In genomic region chr3:73623996-73624362, GRCh38 we compare ENCODE assay signal across 8 cellular contexts. TPM values are rescaled to one million over a fixed set of nuclear protein-coding genes. Genes with fewer than 3 reads are reported as not detected.
DNase-seq lines count a peak whose midpoint lies in the region; ATAC-seq and TF ChIP-seq lines count a peak whose summit lies in the region.

No MANE protein-coding gene starts in this region.

- H3K36me3 Mint-ChIP-seq in activated CD4-positive, alpha-beta T cell treated with anti-CD3 and anti-CD28 coated beads, Interleukin-2, amount 10 ng/mL, durations not matched to agents 7 days and 5 days (ENCODE audit: low read depth), result no peaks in the 10 kb centered on the region
- no peaks in the 10 kb centered on the region for H3K36me3 Mint-ChIP-seq in stimulated activated effector memory CD8-positive, alpha-beta T cell treated with anti-CD3 and anti-CD28 coated beads, Interleukin-12 subunit alpha, Interleukin-12 subunit beta, amount 100 ng/mL, for 72 hours

- in situ Hi-C loops in gastrocnemius medialis (cut with MboI; ENCODE audit: low sequenced_read_pairs in 4 of 4), result loop anchor here in 2 of 4 donors (10.0 kb wide), 1 partner anchor 221 kb away; no protein-coding TSS in a partner anchor

- H3K27me3 Mint-ChIP-seq in activated CD4-positive, alpha-beta T cell treated with anti-CD3 and anti-CD28 coated beads, Interleukin-2, amount 10 ng/mL, durations not matched to agents 7 days and 5 days, result peaks cover 13% of the 10 kb centered on the region

- no peaks in the 10 kb centered on the region for H3K4me1 Mint-ChIP-seq in activated CD4-positive, alpha-beta T cell treated with anti-CD3 and anti-CD28 coated beads, Interleukin-2, amount 10 ng/mL, durations not matched to agents 7 days and 5 days
- H3K4me1 Mint-ChIP-seq in stimulated activated effector memory CD8-positive, alpha-beta T cell treated with anti-CD3 and anti-CD28 coated beads, Interleukin-12 subunit alpha, Interleukin-12 subunit beta, amount 100 ng/mL, for 72 hours, result no peaks in the 10 kb centered on the region

- TF ChIP-seq POLR2A in gastrocnemius medialis (IDR thresholded peaks at IDR 0.05), result peak in 1 of 2 donors; percentile 14

- H3K27ac Mint-ChIP-seq in activated CD4-positive, alpha-beta T cell treated with anti-CD3 and anti-CD28 coated beads, Interleukin-2, amount 10 ng/mL, durations not matched to agents 7 days and 5 days, result no peak overlapping the region
- no peak overlapping the region for H3K27ac Mint-ChIP-seq in stimulated activated effector memory CD8-positive, alpha-beta T cell treated with anti-CD3 and anti-CD28 coated beads, Interleukin-12 subunit alpha, Interleukin-12 subunit beta, amount 100 ng/mL, for 72 hours

- TF ChIP-seq CTCF in gastrocnemius medialis (IDR thresholded peaks at IDR 0.05 in 4 of 5, conservative IDR thresholded peaks at IDR 0.05 in 1 of 5), result peak in 4 of 5 experiments; percentile 24 to 46 (median 32)

- peak overlapping the region; percentile 64 to 93 (median 74) for H3K4me3 ChIP-seq in gastrocnemius medialis

- H3K4me3 Mint-ChIP-seq in activated CD4-positive, alpha-beta T cell treated with anti-CD3 and anti-CD28 coated beads, Interleukin-2, amount 10 ng/mL, durations not matched to agents 7 days and 5 days, result no peak overlapping the region
- no peak overlapping the region for H3K4me3 Mint-ChIP-seq in stimulated activated effector memory CD8-positive, alpha-beta T cell treated with anti-CD3 and anti-CD28 coated beads, Interleukin-12 subunit alpha, Interleukin-12 subunit beta, amount 100 ng/mL, for 72 hours

- CTCF ChIA-PET in activated CD4-positive, alpha-beta T cell treated with anti-CD3 and anti-CD28 coated beads, Interleukin-2, amount 10 ng/mL, durations not matched to agents 7 days and 5 days (lab: Charles Lee), result no interaction called here

- peaks cover 44 to 65% of the 10 kb centered on the region in 2 donors for H3K4me1 ChIP-seq in gastrocnemius medialis

- H3K27ac ChIP-seq in gastrocnemius medialis, result peak overlapping the region; percentile 89 to 94 (median 92)

- no peaks in the 10 kb centered on the region for H3K9me3 ChIP-seq in gastrocnemius medialis

- DNase-seq in GM04504 (ENCODE audit: low read depth) (peak; percentile 53), T1000 (lab: John Stamatoyannopoulos, UW) (peak; percentile 53), hepatic stellate cell (ENCODE audit: low spot score) (peak; percentile 57), gastrocnemius medialis (peak; percentile 49 to 74), NOMO-1 (lab: John Stamatoyannopoulos, UW; ENCODE audit: unreplicated experiment in 2 of 2) (no peak)
- no peak for DNase-seq in activated effector memory CD4-positive, alpha-beta T cell treated with anti-CD3 and anti-CD28 coated beads, Interleukin-2, amount 50 U/mL, for 16 hours
- no peak for DNase-seq in activated CD4-positive, alpha-beta T cell treated with anti-CD3 and anti-CD28 coated beads, Interleukin-2, amount 10 ng/mL, durations not matched to agents 7 days and 5 days
- DNase-seq in stimulated activated effector memory CD8-positive, alpha-beta T cell treated with anti-CD3 and anti-CD28 coated beads, Interleukin-12 subunit alpha, Interleukin-12 subunit beta, amount 100 ng/mL, for 72 hours (ENCODE audit: low spot score in 2 of 2), result no peak

- H3K27me3 ChIP-seq in gastrocnemius medialis, result no peaks in the 10 kb centered on the region

- intact Hi-C loops in gastrocnemius medialis (cut with DNase I; ENCODE audit: low total_unique reads), result loop anchor here (2.0 to 10.0 kb wide), 4 partner anchors 107 to 1179 kb away; partner anchors contain the start of gene RYBP

- POLR2A ChIA-PET in activated CD4-positive, alpha-beta T cell treated with anti-CD3 and anti-CD28 coated beads, Interleukin-2, amount 10 ng/mL, durations not matched to agents 7 days and 5 days (lab: Charles Lee), result no interaction called here

- ATAC-seq in gastrocnemius medialis, result peak; percentile 39 to 59
- ATAC-seq in stimulated activated effector memory CD8-positive, alpha-beta T cell treated with anti-CD3 and anti-CD28 coated beads, Interleukin-12 subunit alpha, Interleukin-12 subunit beta, amount 100 ng/mL, for 72 hours, result no peak

- no peaks in the 10 kb centered on the region for H3K9me3 Mint-ChIP-seq in activated CD4-positive, alpha-beta T cell treated with anti-CD3 and anti-CD28 coated beads, Interleukin-2, amount 10 ng/mL, durations not matched to agents 7 days and 5 days
- H3K9me3 Mint-ChIP-seq in stimulated activated effector memory CD8-positive, alpha-beta T cell treated with anti-CD3 and anti-CD28 coated beads, Interleukin-12 subunit alpha, Interleukin-12 subunit beta, amount 100 ng/mL, for 72 hours, result peaks cover 5% of the 10 kb centered on the region

- no peaks in the 10 kb centered on the region for H3K36me3 ChIP-seq in gastrocnemius medialis

RNA-seq across cellular contexts. Expression of gene PDZRN3, which starts 0.8 kb away (rescaled TPM):
- total RNA-seq in gastrocnemius medialis, result 10 to 100 TPM in 3 of 4 donors, 1 to 10 TPM in 1; 9.1 to 30.3 (median 24.7) TPM
- total RNA-seq in activated CD4-positive, alpha-beta T cell treated with anti-CD3 and anti-CD28 coated beads, Interleukin-2, amount 10 ng/mL, durations not matched to agents 7 days and 5 days, result not detected

Comparison
In these comparisons a context has a peak if more than half of its experiments do, and no peak if none do; other contexts are left out.
1. DNase-seq: peak in GM04504 (single experiment), T1000 (single experiment), hepatic stellate cell (single experiment) and gastrocnemius medialis (2 of 2); none in activated effector memory CD4-positive, alpha-beta T cell treated with anti-CD3 and anti-CD28 coated beads, Interleukin-2, amount 50 U/mL, for 16 hours (single experiment), NOMO-1 (0 of 2), activated CD4-positive, alpha-beta T cell treated with anti-CD3 and anti-CD28 coated beads, Interleukin-2, amount 10 ng/mL, durations not matched to agents 7 days and 5 days (single experiment) and stimulated activated effector memory CD8-positive, alpha-beta T cell treated with anti-CD3 and anti-CD28 coated beads, Interleukin-12 subunit alpha, Interleukin-12 subunit beta, amount 100 ng/mL, for 72 hours (0 of 2).
2. RNA of gene PDZRN3, which starts 0.8 kb away (total RNA-seq): 9.1 to 30.3 TPM in gastrocnemius medialis; not detected in activated CD4-positive, alpha-beta T cell treated with anti-CD3 and anti-CD28 coated beads, Interleukin-2, amount 10 ng/mL, durations not matched to agents 7 days and 5 days; every median in the first group is over 10 times any median in the second.